2 cellular contexts compared by ENCODE assay signal in the genomic region with DNA sequence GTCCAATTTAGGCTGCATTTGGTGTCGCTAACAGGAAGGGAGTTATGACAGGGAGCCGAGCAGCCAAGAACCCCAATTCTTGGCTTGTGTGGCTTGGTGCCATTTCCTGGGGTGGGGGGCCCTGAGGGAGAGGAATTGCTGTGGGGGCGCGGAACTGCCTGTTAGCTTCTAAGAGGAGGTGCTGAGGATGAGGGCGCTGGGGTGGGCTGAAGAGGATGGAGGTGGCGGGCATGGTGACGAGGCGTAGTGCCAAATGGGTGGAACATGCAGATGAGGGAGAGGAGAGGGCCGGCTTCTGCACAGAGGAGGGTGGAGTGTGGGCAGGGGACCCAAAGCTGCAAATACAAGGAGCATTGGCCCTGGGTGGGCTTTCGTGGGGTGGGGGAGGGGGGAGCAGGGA.
A peak's percentile ranks its signal among the peaks of the same experiment; 100 is the strongest.
TF ChIP-seq lines count a peak whose summit lies in the region.

No MANE protein-coding gene starts in this region.

TF ChIP-seq in Ishikawa, 13 proteins besides CTCF, POLR2A, EP300 and RAD21:
- TF ChIP-seq, protein P1, sequence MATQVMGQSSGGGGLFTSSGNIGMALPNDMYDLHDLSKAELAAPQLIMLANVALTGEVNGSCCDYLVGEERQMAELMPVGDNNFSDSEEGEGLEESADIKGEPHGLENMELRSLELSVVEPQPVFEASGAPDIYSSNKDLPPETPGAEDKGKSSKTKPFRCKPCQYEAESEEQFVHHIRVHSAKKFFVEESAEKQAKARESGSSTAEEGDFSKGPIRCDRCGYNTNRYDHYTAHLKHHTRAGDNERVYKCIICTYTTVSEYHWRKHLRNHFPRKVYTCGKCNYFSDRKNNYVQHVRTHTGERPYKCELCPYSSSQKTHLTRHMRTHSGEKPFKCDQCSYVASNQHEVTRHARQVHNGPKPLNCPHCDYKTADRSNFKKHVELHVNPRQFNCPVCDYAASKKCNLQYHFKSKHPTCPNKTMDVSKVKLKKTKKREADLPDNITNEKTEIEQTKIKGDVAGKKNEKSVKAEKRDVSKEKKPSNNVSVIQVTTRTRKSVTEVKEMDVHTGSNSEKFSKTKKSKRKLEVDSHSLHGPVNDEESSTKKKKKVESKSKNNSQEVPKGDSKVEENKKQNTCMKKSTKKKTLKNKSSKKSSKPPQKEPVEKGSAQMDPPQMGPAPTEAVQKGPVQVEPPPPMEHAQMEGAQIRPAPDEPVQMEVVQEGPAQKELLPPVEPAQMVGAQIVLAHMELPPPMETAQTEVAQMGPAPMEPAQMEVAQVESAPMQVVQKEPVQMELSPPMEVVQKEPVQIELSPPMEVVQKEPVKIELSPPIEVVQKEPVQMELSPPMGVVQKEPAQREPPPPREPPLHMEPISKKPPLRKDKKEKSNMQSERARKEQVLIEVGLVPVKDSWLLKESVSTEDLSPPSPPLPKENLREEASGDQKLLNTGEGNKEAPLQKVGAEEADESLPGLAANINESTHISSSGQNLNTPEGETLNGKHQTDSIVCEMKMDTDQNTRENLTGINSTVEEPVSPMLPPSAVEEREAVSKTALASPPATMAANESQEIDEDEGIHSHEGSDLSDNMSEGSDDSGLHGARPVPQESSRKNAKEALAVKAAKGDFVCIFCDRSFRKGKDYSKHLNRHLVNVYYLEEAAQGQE (IDR thresholded peaks at IDR 0.05; ENCODE audit: low read depth) = no peak
- TF ChIP-seq NFIC (IDR thresholded peaks at IDR 0.05) = peak; percentile 11; the same call in 1 of the 2 replicates
TF ChIP-seq in Ishikawa: peak in this region for 1.

TF ChIP-seq in H1, 55 proteins besides CTCF, POLR2A, EP300 and RAD21:
- no peak for TF ChIP-seq SIN3A (conservative IDR thresholded peaks at IDR 0.05 in 1 of 2, IDR thresholded peaks at IDR 0.05 in 1 of 2; ENCODE audit: low read depth in 1 of 2, low read length in 2 of 2)
- no peak for TF ChIP-seq SIX5 (IDR thresholded peaks at IDR 0.05; ENCODE audit: low read depth, low read length)
- no peak for TF ChIP-seq SP1 (IDR thresholded peaks at IDR 0.05; ENCODE audit: low read depth, low read length)
- TF ChIP-seq KDM5A (IDR thresholded peaks at IDR 0.05; ENCODE audit: low read length) = no peak
- no peak for TF ChIP-seq SIRT6 (IDR thresholded peaks at IDR 0.05; ENCODE audit: low read length)
- TF ChIP-seq, protein P2, sequence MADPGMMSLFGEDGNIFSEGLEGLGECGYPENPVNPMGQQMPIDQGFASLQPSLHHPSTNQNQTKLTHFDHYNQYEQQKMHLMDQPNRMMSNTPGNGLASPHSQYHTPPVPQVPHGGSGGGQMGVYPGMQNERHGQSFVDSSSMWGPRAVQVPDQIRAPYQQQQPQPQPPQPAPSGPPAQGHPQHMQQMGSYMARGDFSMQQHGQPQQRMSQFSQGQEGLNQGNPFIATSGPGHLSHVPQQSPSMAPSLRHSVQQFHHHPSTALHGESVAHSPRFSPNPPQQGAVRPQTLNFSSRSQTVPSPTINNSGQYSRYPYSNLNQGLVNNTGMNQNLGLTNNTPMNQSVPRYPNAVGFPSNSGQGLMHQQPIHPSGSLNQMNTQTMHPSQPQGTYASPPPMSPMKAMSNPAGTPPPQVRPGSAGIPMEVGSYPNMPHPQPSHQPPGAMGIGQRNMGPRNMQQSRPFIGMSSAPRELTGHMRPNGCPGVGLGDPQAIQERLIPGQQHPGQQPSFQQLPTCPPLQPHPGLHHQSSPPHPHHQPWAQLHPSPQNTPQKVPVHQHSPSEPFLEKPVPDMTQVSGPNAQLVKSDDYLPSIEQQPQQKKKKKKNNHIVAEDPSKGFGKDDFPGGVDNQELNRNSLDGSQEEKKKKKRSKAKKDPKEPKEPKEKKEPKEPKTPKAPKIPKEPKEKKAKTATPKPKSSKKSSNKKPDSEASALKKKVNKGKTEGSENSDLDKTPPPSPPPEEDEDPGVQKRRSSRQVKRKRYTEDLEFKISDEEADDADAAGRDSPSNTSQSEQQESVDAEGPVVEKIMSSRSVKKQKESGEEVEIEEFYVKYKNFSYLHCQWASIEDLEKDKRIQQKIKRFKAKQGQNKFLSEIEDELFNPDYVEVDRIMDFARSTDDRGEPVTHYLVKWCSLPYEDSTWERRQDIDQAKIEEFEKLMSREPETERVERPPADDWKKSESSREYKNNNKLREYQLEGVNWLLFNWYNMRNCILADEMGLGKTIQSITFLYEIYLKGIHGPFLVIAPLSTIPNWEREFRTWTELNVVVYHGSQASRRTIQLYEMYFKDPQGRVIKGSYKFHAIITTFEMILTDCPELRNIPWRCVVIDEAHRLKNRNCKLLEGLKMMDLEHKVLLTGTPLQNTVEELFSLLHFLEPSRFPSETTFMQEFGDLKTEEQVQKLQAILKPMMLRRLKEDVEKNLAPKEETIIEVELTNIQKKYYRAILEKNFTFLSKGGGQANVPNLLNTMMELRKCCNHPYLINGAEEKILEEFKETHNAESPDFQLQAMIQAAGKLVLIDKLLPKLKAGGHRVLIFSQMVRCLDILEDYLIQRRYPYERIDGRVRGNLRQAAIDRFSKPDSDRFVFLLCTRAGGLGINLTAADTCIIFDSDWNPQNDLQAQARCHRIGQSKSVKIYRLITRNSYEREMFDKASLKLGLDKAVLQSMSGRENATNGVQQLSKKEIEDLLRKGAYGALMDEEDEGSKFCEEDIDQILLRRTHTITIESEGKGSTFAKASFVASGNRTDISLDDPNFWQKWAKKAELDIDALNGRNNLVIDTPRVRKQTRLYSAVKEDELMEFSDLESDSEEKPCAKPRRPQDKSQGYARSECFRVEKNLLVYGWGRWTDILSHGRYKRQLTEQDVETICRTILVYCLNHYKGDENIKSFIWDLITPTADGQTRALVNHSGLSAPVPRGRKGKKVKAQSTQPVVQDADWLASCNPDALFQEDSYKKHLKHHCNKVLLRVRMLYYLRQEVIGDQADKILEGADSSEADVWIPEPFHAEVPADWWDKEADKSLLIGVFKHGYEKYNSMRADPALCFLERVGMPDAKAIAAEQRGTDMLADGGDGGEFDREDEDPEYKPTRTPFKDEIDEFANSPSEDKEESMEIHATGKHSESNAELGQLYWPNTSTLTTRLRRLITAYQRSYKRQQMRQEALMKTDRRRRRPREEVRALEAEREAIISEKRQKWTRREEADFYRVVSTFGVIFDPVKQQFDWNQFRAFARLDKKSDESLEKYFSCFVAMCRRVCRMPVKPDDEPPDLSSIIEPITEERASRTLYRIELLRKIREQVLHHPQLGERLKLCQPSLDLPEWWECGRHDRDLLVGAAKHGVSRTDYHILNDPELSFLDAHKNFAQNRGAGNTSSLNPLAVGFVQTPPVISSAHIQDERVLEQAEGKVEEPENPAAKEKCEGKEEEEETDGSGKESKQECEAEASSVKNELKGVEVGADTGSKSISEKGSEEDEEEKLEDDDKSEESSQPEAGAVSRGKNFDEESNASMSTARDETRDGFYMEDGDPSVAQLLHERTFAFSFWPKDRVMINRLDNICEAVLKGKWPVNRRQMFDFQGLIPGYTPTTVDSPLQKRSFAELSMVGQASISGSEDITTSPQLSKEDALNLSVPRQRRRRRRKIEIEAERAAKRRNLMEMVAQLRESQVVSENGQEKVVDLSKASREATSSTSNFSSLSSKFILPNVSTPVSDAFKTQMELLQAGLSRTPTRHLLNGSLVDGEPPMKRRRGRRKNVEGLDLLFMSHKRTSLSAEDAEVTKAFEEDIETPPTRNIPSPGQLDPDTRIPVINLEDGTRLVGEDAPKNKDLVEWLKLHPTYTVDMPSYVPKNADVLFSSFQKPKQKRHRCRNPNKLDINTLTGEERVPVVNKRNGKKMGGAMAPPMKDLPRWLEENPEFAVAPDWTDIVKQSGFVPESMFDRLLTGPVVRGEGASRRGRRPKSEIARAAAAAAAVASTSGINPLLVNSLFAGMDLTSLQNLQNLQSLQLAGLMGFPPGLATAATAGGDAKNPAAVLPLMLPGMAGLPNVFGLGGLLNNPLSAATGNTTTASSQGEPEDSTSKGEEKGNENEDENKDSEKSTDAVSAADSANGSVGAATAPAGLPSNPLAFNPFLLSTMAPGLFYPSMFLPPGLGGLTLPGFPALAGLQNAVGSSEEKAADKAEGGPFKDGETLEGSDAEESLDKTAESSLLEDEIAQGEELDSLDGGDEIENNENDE (IDR thresholded peaks at IDR 0.05; ENCODE audit: insufficient replicate concordance, low read length) = no peak
- no peak for TF ChIP-seq POLR2AphosphoS5 (IDR thresholded peaks at IDR 0.05; ENCODE audit: low read depth, low read length)
- no peak for TF ChIP-seq NANOG (IDR thresholded peaks at IDR 0.05; ENCODE audit: insufficient read depth, low read depth, low read length, poor library complexity, severe bottlenecking)
- TF ChIP-seq, protein P3, sequence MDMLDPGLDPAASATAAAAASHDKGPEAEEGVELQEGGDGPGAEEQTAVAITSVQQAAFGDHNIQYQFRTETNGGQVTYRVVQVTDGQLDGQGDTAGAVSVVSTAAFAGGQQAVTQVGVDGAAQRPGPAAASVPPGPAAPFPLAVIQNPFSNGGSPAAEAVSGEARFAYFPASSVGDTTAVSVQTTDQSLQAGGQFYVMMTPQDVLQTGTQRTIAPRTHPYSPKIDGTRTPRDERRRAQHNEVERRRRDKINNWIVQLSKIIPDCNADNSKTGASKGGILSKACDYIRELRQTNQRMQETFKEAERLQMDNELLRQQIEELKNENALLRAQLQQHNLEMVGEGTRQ (IDR thresholded peaks at IDR 0.05; ENCODE audit: low read length) = no peak
